1 cellular context compared by ENCODE assay signal in the genomic region with DNA sequence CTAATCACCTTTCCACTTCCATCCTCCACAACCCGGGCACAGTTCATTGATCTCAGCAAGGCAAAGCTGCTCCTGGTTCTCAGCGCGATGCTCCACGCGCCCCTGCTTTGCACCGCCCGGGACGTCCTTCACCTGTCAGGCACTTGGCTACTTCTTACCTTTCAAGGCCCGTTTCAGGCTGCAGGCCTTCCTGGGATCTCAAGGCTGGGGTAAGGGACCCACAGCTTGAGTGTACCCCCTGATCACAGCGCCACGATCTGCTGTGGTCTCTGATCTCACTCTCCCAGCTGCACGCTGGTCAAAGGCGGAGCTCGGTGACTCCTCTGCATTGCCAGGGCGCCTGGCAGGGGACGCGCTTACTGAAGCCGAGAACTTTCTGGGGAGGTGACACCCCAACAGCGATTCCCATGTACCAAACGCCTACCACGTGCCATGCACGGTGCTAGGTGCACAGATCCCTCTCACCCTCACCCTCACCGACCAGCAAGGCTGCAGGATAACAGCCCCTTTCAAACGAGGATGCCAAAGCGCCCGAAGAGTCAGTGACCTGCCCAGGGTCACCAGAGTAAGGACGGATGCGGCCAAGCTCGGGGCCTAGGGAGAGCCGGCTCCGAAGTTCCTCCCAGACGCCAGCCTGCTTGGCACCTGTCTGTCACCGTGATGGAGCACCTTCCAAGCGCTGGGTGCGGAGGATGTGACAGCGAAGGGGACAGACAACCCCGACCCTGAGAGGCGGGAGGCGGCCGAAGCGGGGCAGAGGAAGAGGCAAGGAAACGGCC.
TF ChIP-seq lines count a peak whose summit lies in the region.

No MANE protein-coding gene starts in this region.

TF ChIP-seq in K562, 482 proteins besides CTCF, POLR2A, EP300 and RAD21 (continued from another document and continues in another):
- no peak for TF ChIP-seq GMEB1 (CRISPR knock-in tag; IDR thresholded peaks at IDR 0.05)
- no peak for TF ChIP-seq TEAD2 (tag; IDR thresholded peaks at IDR 0.05)
- no peak for TF ChIP-seq ERF (CRISPR knock-in tag; IDR thresholded peaks at IDR 0.05)
- TF ChIP-seq MAZ (CRISPR knock-in tag; conservative IDR thresholded peaks at IDR 0.05 in 1 of 2, IDR thresholded peaks at IDR 0.05 in 1 of 2) = no peak
- TF ChIP-seq ZNF644 (tag; IDR thresholded peaks at IDR 0.05; ENCODE audit: low read depth) = no peak
- TF ChIP-seq ZFPM2 (CRISPR knock-in tag; IDR thresholded peaks at IDR 0.05) = no peak
- TF ChIP-seq, protein P1, sequence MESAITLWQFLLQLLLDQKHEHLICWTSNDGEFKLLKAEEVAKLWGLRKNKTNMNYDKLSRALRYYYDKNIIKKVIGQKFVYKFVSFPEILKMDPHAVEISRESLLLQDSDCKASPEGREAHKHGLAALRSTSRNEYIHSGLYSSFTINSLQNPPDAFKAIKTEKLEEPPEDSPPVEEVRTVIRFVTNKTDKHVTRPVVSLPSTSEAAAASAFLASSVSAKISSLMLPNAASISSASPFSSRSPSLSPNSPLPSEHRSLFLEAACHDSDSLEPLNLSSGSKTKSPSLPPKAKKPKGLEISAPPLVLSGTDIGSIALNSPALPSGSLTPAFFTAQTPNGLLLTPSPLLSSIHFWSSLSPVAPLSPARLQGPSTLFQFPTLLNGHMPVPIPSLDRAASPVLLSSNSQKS (CRISPR knock-in tag; IDR thresholded peaks at IDR 0.05) = no peak
- TF ChIP-seq HNRNPLL (IDR thresholded peaks at IDR 0.05; ENCODE audit: low read depth, low read length, poor library complexity, severe bottlenecking) = no peak
- TF ChIP-seq NKRF (IDR thresholded peaks at IDR 0.05; ENCODE audit: borderline replicate concordance) = 0 out of 2 replicates have a peak, but pooled peaks have one; percentile 12
- TF ChIP-seq CBX5 (IDR thresholded peaks at IDR 0.05; ENCODE audit: borderline replicate concordance, low read depth) = no peak
- no peak for TF ChIP-seq ZNF445 (CRISPR knock-in tag; IDR thresholded peaks at IDR 0.05; ENCODE audit: low read depth)
- no peak for TF ChIP-seq SRSF7 (optimal IDR thresholded peaks at IDR 0.05; ENCODE audit: low read depth, low read length)
- TF ChIP-seq L3MBTL2 (IDR thresholded peaks at IDR 0.05) = peak; percentile 12; the same call in 1 of the 2 replicates
- no peak for TF ChIP-seq ZNF436 (CRISPR knock-in tag; IDR thresholded peaks at IDR 0.05)
- no peak for TF ChIP-seq CREBBP (IDR thresholded peaks at IDR 0.05; ENCODE audit: low read depth, low read length)
- TF ChIP-seq ZFX (CRISPR knock-in tag; IDR thresholded peaks at IDR 0.05) = no peak
- TF ChIP-seq DDX20 (tag; IDR thresholded peaks at IDR 0.05; ENCODE audit: low read depth) = no peak
- TF ChIP-seq, protein P2, sequence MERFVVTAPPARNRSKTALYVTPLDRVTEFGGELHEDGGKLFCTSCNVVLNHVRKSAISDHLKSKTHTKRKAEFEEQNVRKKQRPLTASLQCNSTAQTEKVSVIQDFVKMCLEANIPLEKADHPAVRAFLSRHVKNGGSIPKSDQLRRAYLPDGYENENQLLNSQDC (CRISPR knock-in tag; IDR thresholded peaks at IDR 0.05) = no peak
- TF ChIP-seq ZNF551 (CRISPR knock-in tag; IDR thresholded peaks at IDR 0.05) = no peak
- TF ChIP-seq, protein P3, sequence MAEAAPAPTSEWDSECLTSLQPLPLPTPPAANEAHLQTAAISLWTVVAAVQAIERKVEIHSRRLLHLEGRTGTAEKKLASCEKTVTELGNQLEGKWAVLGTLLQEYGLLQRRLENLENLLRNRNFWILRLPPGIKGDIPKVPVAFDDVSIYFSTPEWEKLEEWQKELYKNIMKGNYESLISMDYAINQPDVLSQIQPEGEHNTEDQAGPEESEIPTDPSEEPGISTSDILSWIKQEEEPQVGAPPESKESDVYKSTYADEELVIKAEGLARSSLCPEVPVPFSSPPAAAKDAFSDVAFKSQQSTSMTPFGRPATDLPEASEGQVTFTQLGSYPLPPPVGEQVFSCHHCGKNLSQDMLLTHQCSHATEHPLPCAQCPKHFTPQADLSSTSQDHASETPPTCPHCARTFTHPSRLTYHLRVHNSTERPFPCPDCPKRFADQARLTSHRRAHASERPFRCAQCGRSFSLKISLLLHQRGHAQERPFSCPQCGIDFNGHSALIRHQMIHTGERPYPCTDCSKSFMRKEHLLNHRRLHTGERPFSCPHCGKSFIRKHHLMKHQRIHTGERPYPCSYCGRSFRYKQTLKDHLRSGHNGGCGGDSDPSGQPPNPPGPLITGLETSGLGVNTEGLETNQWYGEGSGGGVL (CRISPR knock-in tag; IDR thresholded peaks at IDR 0.05) = no peak
- no peak for TF ChIP-seq ELF1 (tag; IDR thresholded peaks at IDR 0.05)
- TF ChIP-seq BRD4 (IDR thresholded peaks at IDR 0.05) = no peak
- TF ChIP-seq ZNF316 (IDR thresholded peaks at IDR 0.05) = no peak
- TF ChIP-seq TCF3 (CRISPR knock-in tag; IDR thresholded peaks at IDR 0.05) = no peak
- no peak for TF ChIP-seq HOMEZ (CRISPR knock-in tag; IDR thresholded peaks at IDR 0.05)
- no peak for TF ChIP-seq TCF7L2 (IDR thresholded peaks at IDR 0.05; ENCODE audit: low read depth, low read length)
- no peak for TF ChIP-seq ELF4 (CRISPR knock-in tag; IDR thresholded peaks at IDR 0.05)
- no peak for TF ChIP-seq ZNF175 (CRISPR knock-in tag; IDR thresholded peaks at IDR 0.05; ENCODE audit: low read depth)
- TF ChIP-seq GTF2A2 (tag; IDR thresholded peaks at IDR 0.05) = no peak
- no peak for TF ChIP-seq HMG20B (CRISPR knock-in tag; IDR thresholded peaks at IDR 0.05)
- TF ChIP-seq BHLHE40 (IDR thresholded peaks at IDR 0.05; ENCODE audit: low read length) = peak; percentile 19; the same call in 1 of the 2 replicates
- TF ChIP-seq, protein P4, sequence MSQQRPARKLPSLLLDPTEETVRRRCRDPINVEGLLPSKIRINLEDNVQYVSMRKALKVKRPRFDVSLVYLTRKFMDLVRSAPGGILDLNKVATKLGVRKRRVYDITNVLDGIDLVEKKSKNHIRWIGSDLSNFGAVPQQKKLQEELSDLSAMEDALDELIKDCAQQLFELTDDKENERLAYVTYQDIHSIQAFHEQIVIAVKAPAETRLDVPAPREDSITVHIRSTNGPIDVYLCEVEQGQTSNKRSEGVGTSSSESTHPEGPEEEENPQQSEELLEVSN (IDR thresholded peaks at IDR 0.05; ENCODE audit: borderline replicate concordance in 1 of 2, extremely low read depth in 1 of 2, insufficient read depth in 1 of 2, insufficient read length in 1 of 2, low read depth in 1 of 2, low read length in 1 of 2, poor library complexity in 1 of 2, severe bottlenecking in 1 of 2) = peak in 1 of 2 experiments; percentile 20
- no peak for TF ChIP-seq ZNF57 (CRISPR knock-in tag; IDR thresholded peaks at IDR 0.05)
- TF ChIP-seq GATAD2B (IDR thresholded peaks at IDR 0.05; ENCODE audit: borderline replicate concordance) = no peak
- peak; percentile 55; the same call in 1 of the 2 replicates for TF ChIP-seq ZC3H4 (CRISPR knock-in tag; IDR thresholded peaks at IDR 0.05; ENCODE audit: borderline replicate concordance)
- no peak for TF ChIP-seq SREBF1 (IDR thresholded peaks at IDR 0.05; ENCODE audit: borderline replicate concordance, low read depth, low read length)
- peak; percentile 79; the same call in 1 of the 2 replicates for TF ChIP-seq KAT7 (CRISPR knock-in tag; IDR thresholded peaks at IDR 0.05; ENCODE audit: borderline replicate concordance)
- no peak for TF ChIP-seq MED1 (CRISPR knock-in tag; IDR thresholded peaks at IDR 0.05; ENCODE audit: borderline replicate concordance)
- TF ChIP-seq ZNF277 (CRISPR knock-in tag; IDR thresholded peaks at IDR 0.05; ENCODE audit: borderline replicate concordance) = no peak
- no peak for TF ChIP-seq STAT5B (CRISPR knock-in tag; IDR thresholded peaks at IDR 0.05)
- no peak for TF ChIP-seq ZNF507 (tag; conservative IDR thresholded peaks at IDR 0.05)
- TF ChIP-seq SMARCC2 (IDR thresholded peaks at IDR 0.05; ENCODE audit: low read depth) = no peak
- no peak for TF ChIP-seq CHCHD3 (CRISPR knock-in tag; IDR thresholded peaks at IDR 0.05)
- no peak for TF ChIP-seq CAMTA2 (CRISPR knock-in tag; conservative IDR thresholded peaks at IDR 0.05)
- TF ChIP-seq EZH2 (IDR thresholded peaks at IDR 0.05; ENCODE audit: borderline replicate concordance, low read depth, low read length) = no peak
- no peak for TF ChIP-seq CSDE1 (IDR thresholded peaks at IDR 0.05)
- TF ChIP-seq IFI16 (CRISPR knock-in tag; IDR thresholded peaks at IDR 0.05) = no peak
- no peak for TF ChIP-seq ZNF197 (CRISPR knock-in tag; IDR thresholded peaks at IDR 0.05; ENCODE audit: low read depth)
- TF ChIP-seq ELF2 (CRISPR knock-in tag; IDR thresholded peaks at IDR 0.05) = no peak
- no peak for TF ChIP-seq NFATC3 (IDR thresholded peaks at IDR 0.05)
- TF ChIP-seq ETV6 (IDR thresholded peaks at IDR 0.05; ENCODE audit: borderline replicate concordance in 1 of 2, low read depth in 2 of 2, low read length in 1 of 2) = no peak
- TF ChIP-seq ETV6 (CRISPR knock-in tag; IDR thresholded peaks at IDR 0.05; ENCODE audit: borderline replicate concordance) = no peak
- 0 out of 2 replicates have a peak, but pooled peaks have one; percentile 16 for TF ChIP-seq TCF7 (IDR thresholded peaks at IDR 0.05; ENCODE audit: borderline replicate concordance)
- TF ChIP-seq, protein P5, sequence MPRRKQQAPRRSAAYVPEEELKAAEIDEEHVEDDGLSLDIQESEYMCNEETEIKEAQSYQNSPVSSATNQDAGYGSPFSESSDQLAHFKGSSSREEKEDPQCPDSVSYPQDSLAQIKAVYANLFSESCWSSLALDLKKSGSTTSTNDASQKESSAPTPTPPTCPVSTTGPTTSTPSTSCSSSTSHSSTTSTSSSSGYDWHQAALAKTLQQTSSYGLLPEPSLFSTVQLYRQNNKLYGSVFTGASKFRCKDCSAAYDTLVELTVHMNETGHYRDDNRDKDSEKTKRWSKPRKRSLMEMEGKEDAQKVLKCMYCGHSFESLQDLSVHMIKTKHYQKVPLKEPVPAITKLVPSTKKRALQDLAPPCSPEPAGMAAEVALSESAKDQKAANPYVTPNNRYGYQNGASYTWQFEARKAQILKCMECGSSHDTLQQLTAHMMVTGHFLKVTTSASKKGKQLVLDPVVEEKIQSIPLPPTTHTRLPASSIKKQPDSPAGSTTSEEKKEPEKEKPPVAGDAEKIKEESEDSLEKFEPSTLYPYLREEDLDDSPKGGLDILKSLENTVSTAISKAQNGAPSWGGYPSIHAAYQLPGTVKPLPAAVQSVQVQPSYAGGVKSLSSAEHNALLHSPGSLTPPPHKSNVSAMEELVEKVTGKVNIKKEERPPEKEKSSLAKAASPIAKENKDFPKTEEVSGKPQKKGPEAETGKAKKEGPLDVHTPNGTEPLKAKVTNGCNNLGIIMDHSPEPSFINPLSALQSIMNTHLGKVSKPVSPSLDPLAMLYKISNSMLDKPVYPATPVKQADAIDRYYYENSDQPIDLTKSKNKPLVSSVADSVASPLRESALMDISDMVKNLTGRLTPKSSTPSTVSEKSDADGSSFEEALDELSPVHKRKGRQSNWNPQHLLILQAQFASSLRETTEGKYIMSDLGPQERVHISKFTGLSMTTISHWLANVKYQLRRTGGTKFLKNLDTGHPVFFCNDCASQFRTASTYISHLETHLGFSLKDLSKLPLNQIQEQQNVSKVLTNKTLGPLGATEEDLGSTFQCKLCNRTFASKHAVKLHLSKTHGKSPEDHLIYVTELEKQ (CRISPR knock-in tag; IDR thresholded peaks at IDR 0.05) = 0 out of 2 replicates have a peak, but pooled peaks have one; percentile 8
- no peak for TF ChIP-seq ZNF764 (CRISPR knock-in tag; IDR thresholded peaks at IDR 0.05; ENCODE audit: low read depth)
- no peak for TF ChIP-seq TARDBP (IDR thresholded peaks at IDR 0.05)
- no peak for TF ChIP-seq KDM2B (CRISPR knock-in tag; IDR thresholded peaks at IDR 0.05)
- TF ChIP-seq CEBPB (tag; IDR thresholded peaks at IDR 0.05) = no peak
